ENCODE assay signal across 23 cellular contexts in genomic region chr1:188479146-188479545, GRCh38.
DNase-seq lines count a peak whose midpoint lies in the region; ATAC-seq and TF ChIP-seq lines count a peak whose summit lies in the region.
"Had no signal": no experiment of that assay in that cellular context is flagged by ENCODE, and none has a peak within 500 bp of the region (broad histone marks: within the 10 kb centered on the region; RNA-seq: fewer than 3 reads in every experiment).

No MANE protein-coding gene starts in this region.

- CTCF ChIA-PET in SK-N-SH (lab: Yijun Ruan, JAX): no interaction called here

- WGBS in SK-N-SH (ENCODE audit: low lambda C conversion rate): 70% methylated on average over 6 of the region's 6 CpGs

- H3K4me1 ChIP-seq in SK-N-SH (ENCODE audit: control insufficient read depth in 1 of 2, insufficient read depth in 2 of 2, low read depth in 1 of 2, low read length in 1 of 2) (peaks cover 0 to 7% of the 10 kb centered on the region in 2 experiments; a peak in 3 of 4 replicates), Peyer's patch (no peaks in the 10 kb centered on the region)
- H3K4me1 ChIP-seq: SJCRH30 had no signal

- no peak for TF ChIP-seq EP300 in SK-N-SH (IDR thresholded peaks at IDR 0.05; ENCODE audit: borderline replicate concordance in 1 of 2, low read depth in 1 of 2, low read length in 1 of 2)

- DNase-seq in SK-N-SH: no peak
- DNase-seq in choroid plexus epithelial cell (ENCODE audit: low read depth): peak; percentile 17
- peak; percentile 1 for DNase-seq in iris pigment epithelial cell (ENCODE audit: low read depth)
- no peak for DNase-seq in Peyer's patch
- DNase-seq: C1 segment of cervical spinal cord; CD4-positive, alpha-beta memory T cell; COR-L47; GF-D8; KG1; MG63; NCI-H1105 treated with DMSO at 0.1 percent for 48 hours; NCI-H146; NCI-H1930; NCI-H2107; NCI-H446; NCI-H524 treated with DMSO at 0.1 percent for 48 hours; NCI-H774; SJCRH30 had no signal

- TF ChIP-seq RAD21 in SK-N-SH (IDR thresholded peaks at IDR 0.05; ENCODE audit: low read length): no peak

- no peaks in the 10 kb centered on the region for H3K9me3 ChIP-seq in SK-N-SH
- H3K9me3 ChIP-seq in Peyer's patch: no peaks in the 10 kb centered on the region
- H3K9me3 ChIP-seq: A549, MG63, SJCRH30 had no signal

- H3K27ac ChIP-seq in SK-N-SH (ENCODE audit: low read depth in 2 of 2, low read length in 1 of 2) (peak overlapping the region; percentile 38 to 68; a peak in 3 of 4 replicates), Peyer's patch (no peak overlapping the region)
- H3K27ac ChIP-seq: A549, SJCRH30 had no signal

- ATAC-seq in HG02884 (IDR thresholded peaks at IDR 0.05; ENCODE audit: unreplicated experiment): no peak
- no peak for ATAC-seq in HG03045 (IDR thresholded peaks at IDR 0.05; ENCODE audit: unreplicated experiment)
- ATAC-seq in HG03439 (IDR thresholded peaks at IDR 0.05; ENCODE audit: unreplicated experiment): no peak
- ATAC-seq: A549, Right ventricle myocardium inferior had no signal

- peak overlapping the region; percentile 3; the same call in 1 of the 2 replicates for H3K4me2 ChIP-seq in SK-N-SH
- H3K4me2 ChIP-seq: A549 had no signal

- POLR2A ChIA-PET in SK-N-SH (lab: Yijun Ruan, JAX): no interaction called here

- H3K79me2 ChIP-seq in SK-N-SH (ENCODE audit: insufficient read depth): no peaks in the 10 kb centered on the region

- TF ChIP-seq POLR2A in Peyer's patch (IDR thresholded peaks at IDR 0.05): no peak

- no peaks in the 10 kb centered on the region for H3K9me2 ChIP-seq in SK-N-SH

- peak overlapping the region; percentile 43; the same call in 1 of the 2 replicates for H2AFZ ChIP-seq in SK-N-SH (ENCODE audit: low read depth)

- H3K36me3 ChIP-seq in SK-N-SH (replicated peaks in 1 of 2; ENCODE audit: control insufficient read depth in 1 of 2, insufficient read depth in 2 of 2, low read length in 1 of 2) (no peaks in the 10 kb centered on the region), Peyer's patch (no peaks in the 10 kb centered on the region)
- H3K36me3 ChIP-seq: MG63, SJCRH30 had no signal

- H3K9ac ChIP-seq in SK-N-SH: no peak overlapping the region

- H3K4me3 ChIP-seq in SK-N-SH (ENCODE audit: low read depth in 2 of 2, low read length in 1 of 2): no peak overlapping the region
- no peak overlapping the region for H3K4me3 ChIP-seq in choroid plexus epithelial cell (ENCODE audit: low read depth, low read length)
- H3K4me3 ChIP-seq in Peyer's patch: no peak overlapping the region
- H3K4me3 ChIP-seq: A549, MG63, SJCRH30 had no signal

- TF ChIP-seq CTCF in SK-N-SH (IDR thresholded peaks at IDR 0.05) (no peak), choroid plexus epithelial cell (conservative IDR thresholded peaks at IDR 0.05; ENCODE audit: low read depth, low read length) (no peak), Peyer's patch (IDR thresholded peaks at IDR 0.05) (no peak)

- no peaks in the 10 kb centered on the region for H3K27me3 ChIP-seq in SK-N-SH (ENCODE audit: insufficient read depth)
- no peaks in the 10 kb centered on the region for H3K27me3 ChIP-seq in Peyer's patch
- H3K27me3 ChIP-seq: MG63, SJCRH30 had no signal

- H4K20me1 ChIP-seq in SK-N-SH (ENCODE audit: insufficient read depth): no peaks in the 10 kb centered on the region

- H3F3A ChIP-seq in SK-N-SH (replicated peaks; ENCODE audit: insufficient read depth): no peaks in the 10 kb centered on the region

TF ChIP-seq in SK-N-SH, 30 proteins besides CTCF, POLR2A, EP300 and RAD21:
- TF ChIP-seq TAF1 (IDR thresholded peaks at IDR 0.05; ENCODE audit: borderline replicate concordance, low read depth, low read length) (no peak), IRF3 (IDR thresholded peaks at IDR 0.05; ENCODE audit: low read depth, low read length) (no peak), FOSL2 (IDR thresholded peaks at IDR 0.05; ENCODE audit: borderline replicate concordance, low read depth) (peak; percentile 34; the same call in 1 of the 2 replicates)

Comparison
In these comparisons a context has a peak if more than half of its experiments do, and no peak if none do; other contexts are left out.
1. DNase-seq: peak in choroid plexus epithelial cell (single experiment) and iris pigment epithelial cell (single experiment); none in SK-N-SH (single experiment) and Peyer's patch (0 of 3).
2. H3K27ac ChIP-seq: peak in SK-N-SH (2 of 2); none in Peyer's patch (0 of 4).